In genomic region chr6:7235712-7236311, GRCh38 we compare ENCODE assay signal across 9 cellular contexts.
DNase-seq lines count a peak whose midpoint lies in the region; ATAC-seq, FAIRE-seq and TF ChIP-seq lines count a peak whose summit lies in the region.
"Had no signal": no experiment of that assay in that cellular context is flagged by ENCODE, and none has a peak within 500 bp of the region (broad histone marks: within the 10 kb centered on the region; RNA-seq: fewer than 3 reads in every experiment).

No MANE protein-coding gene starts in this region.

- peak overlapping the region; percentile 53; the same call in 1 of the 2 replicates for H3K27ac ChIP-seq in SK-N-MC
- H3K27ac ChIP-seq in HepG2 (ENCODE audit: extremely low read length, insufficient read depth, low read length): peak overlapping the region; percentile 60
- H3K27ac ChIP-seq in coronary artery: no peak overlapping the region

- H3K4me3 Mint-ChIP-seq in stimulated activated naive CD8-positive, alpha-beta T cell treated with anti-CD3 and anti-CD28 coated beads, Interleukin-15, Interleukin-2, amounts not matched to agents 100 ng/mL and 50 ng/mL, for 24 hours: no peak overlapping the region

- in situ Hi-C loops in HepG2 (cut with HindIII; ENCODE audit: extremely low pct_ligation_motif_present, low pct_unique_long_range_greater_than_20kb): no loop called here

- no TSS peak for BruUV-seq in HepG2 (replicated peaks; lab: Mats Ljungman, UMichigan)

- POLR2A ChIA-PET in HepG2 (lab: Yijun Ruan, JAX): no interaction called here

- H3K36me3 Mint-ChIP-seq in stimulated activated naive CD8-positive, alpha-beta T cell treated with anti-CD3 and anti-CD28 coated beads, Interleukin-15, Interleukin-2, amounts not matched to agents 100 ng/mL and 50 ng/mL, for 24 hours (ENCODE audit: low read depth): peaks cover 16% of the 10 kb centered on the region

- H3K9me3 ChIP-seq in SK-N-MC (ENCODE audit: low read depth, low read length) (no peaks in the 10 kb centered on the region), HepG2 (ENCODE audit: low read length) (no peaks in the 10 kb centered on the region)

- H3K9ac ChIP-seq in SK-N-MC (ENCODE audit: insufficient read length) (no peak overlapping the region), HepG2 (ENCODE audit: insufficient read depth, low read depth, low read length) (peak overlapping the region; percentile 2; the same call in 1 of the 2 replicates)

- peaks cover 12% of the 10 kb centered on the region for H3K79me2 ChIP-seq in HepG2 (ENCODE audit: insufficient read depth, low read length)

- 79% methylated on average over 9 of the region's 9 CpGs for whole genome bisulfite sequencing in HepG2 (ENCODE audit: low lambda C conversion rate)

- CTCF ChIA-PET in HepG2 (lab: Yijun Ruan, JAX; ENCODE audit: low intra/inter-chr PET ratio, low total read pairs): no interaction called here

- H3K4me2 ChIP-seq in HepG2 (ENCODE audit: low read depth, low read length): peak overlapping the region; percentile 38

- H3K27me3 Mint-ChIP-seq in stimulated activated naive CD8-positive, alpha-beta T cell treated with anti-CD3 and anti-CD28 coated beads, Interleukin-15, Interleukin-2, amounts not matched to agents 100 ng/mL and 50 ng/mL, for 24 hours: no peaks in the 10 kb centered on the region

- no peak overlapping the region for H2AFZ ChIP-seq in HepG2 (ENCODE audit: low read length)

- H3K27me3 ChIP-seq in HepG2 (ENCODE audit: control insufficient read depth in 1 of 2, insufficient read depth in 2 of 2, low read length in 2 of 2): no peaks in the 10 kb centered on the region

- H3K36me3 ChIP-seq in SK-N-MC (ENCODE audit: insufficient read depth, low read length) (peaks cover 51% of the 10 kb centered on the region), HepG2 (replicated peaks in 1 of 2; ENCODE audit: control insufficient read depth in 1 of 2, insufficient read depth in 2 of 2, low read length in 2 of 2) (peaks cover 21 to 52% of the 10 kb centered on the region in 2 experiments)

- TF ChIP-seq POLR2A in HepG2 (IDR thresholded peaks at IDR 0.05; ENCODE audit: insufficient read depth in 1 of 2, low read depth in 2 of 2, low read length in 2 of 2): 0 out of 4 replicates have a peak, but pooled peaks of 1 of the 2 experiments have one; percentile 16

- intact Hi-C loops in HepG2 (cut with micrococcal nuclease; ENCODE audit: unreplicated experiment): no loop called here

- ATAC-seq in stimulated activated naive CD8-positive, alpha-beta T cell treated with anti-CD3 and anti-CD28 coated beads, Interleukin-15, Interleukin-2, amounts not matched to agents 100 U/mL and 50 U/mL, for 24 hours: no peak
- ATAC-seq in HepG2 (no peak), GM21515 (IDR thresholded peaks at IDR 0.05; ENCODE audit: unreplicated experiment) (no peak)

- H3K4me1 ChIP-seq in HepG2 (ENCODE audit: insufficient read depth, low read length): peaks cover 73% of the 10 kb centered on the region

- DNase-seq in stimulated activated naive CD8-positive, alpha-beta T cell treated with anti-CD3 and anti-CD28 coated beads, Interleukin-15, Interleukin-2, amounts not matched to agents 100 U/mL and 50 U/mL, for 24 hours: no peak
- DNase-seq in SK-N-MC (ENCODE audit: low read depth, low spot score) (no peak), HepG2 (ENCODE audit: low spot score) (no peak), AG08395 (ENCODE audit: low spot score) (no peak), coronary artery (ENCODE audit: low spot score) (no peak)
- DNase-seq in effector CD4-positive, alpha-beta T cell: no peak
- DNase-seq: SHP77 treated with DMSO at 0.1 percent for 48 hours had no signal

- H3K9me3 Mint-ChIP-seq in stimulated activated naive CD8-positive, alpha-beta T cell treated with anti-CD3 and anti-CD28 coated beads, Interleukin-15, Interleukin-2, amounts not matched to agents 100 ng/mL and 50 ng/mL, for 24 hours: no peaks in the 10 kb centered on the region

- peak overlapping the region; percentile 53 for H3K27ac Mint-ChIP-seq in stimulated activated naive CD8-positive, alpha-beta T cell treated with anti-CD3 and anti-CD28 coated beads, Interleukin-15, Interleukin-2, amounts not matched to agents 100 ng/mL and 50 ng/mL, for 24 hours

- no peak for TF ChIP-seq CTCF in HepG2 (CRISPR knock-in tag; IDR thresholded peaks at IDR 0.05)
- no peak for TF ChIP-seq CTCF in coronary artery (IDR thresholded peaks at IDR 0.05)

- H3K4me3 ChIP-seq in SK-N-MC: no peak overlapping the region
- H3K4me3 ChIP-seq in HepG2 (replicated peaks in 1 of 3; ENCODE audit: insufficient read depth in 1 of 3, low read depth in 2 of 3, low read length in 3 of 3): no peak overlapping the region
- no peak overlapping the region for H3K4me3 ChIP-seq in coronary artery

- peaks cover 16% of the 10 kb centered on the region; the same call in 1 of the 2 replicates for H4K20me1 ChIP-seq in HepG2 (ENCODE audit: insufficient read depth, low read length)

- TF ChIP-seq RAD21 in HepG2 (CRISPR knock-in tag; IDR thresholded peaks at IDR 0.05): no peak

- H3K4me1 Mint-ChIP-seq in stimulated activated naive CD8-positive, alpha-beta T cell treated with anti-CD3 and anti-CD28 coated beads, Interleukin-15, Interleukin-2, amounts not matched to agents 100 ng/mL and 50 ng/mL, for 24 hours (ENCODE audit: low read depth): peaks cover 27% of the 10 kb centered on the region

- no peak for FAIRE-seq in HepG2 (lab: Jason Lieb, UNC)

- TF ChIP-seq EP300 in HepG2 (IDR thresholded peaks at IDR 0.05; ENCODE audit: low read depth in 2 of 2, low read length in 2 of 2): no peak
- TF ChIP-seq EP300 in HepG2 (CRISPR knock-in tag; IDR thresholded peaks at IDR 0.05; ENCODE audit: borderline replicate concordance): no peak

TF ChIP-seq in HepG2, 621 proteins besides CTCF, POLR2A, EP300 and RAD21 (continues in another document):
- TF ChIP-seq ZNF879 (CRISPR knock-in tag; IDR thresholded peaks at IDR 0.05) (no peak), ZNF333 (CRISPR knock-in tag; IDR thresholded peaks at IDR 0.05; ENCODE audit: borderline replicate concordance) (no peak), ZNF605 (CRISPR knock-in tag; IDR thresholded peaks at IDR 0.05) (0 out of 2 replicates have a peak, but pooled peaks have one; percentile 42), ZBTB33 (CRISPR knock-in tag; IDR thresholded peaks at IDR 0.05) (no peak), PRDM10 (CRISPR knock-in tag; IDR thresholded peaks at IDR 0.05; ENCODE audit: low read depth) (no peak)

Comparison
In these comparisons a context has a peak if more than half of its experiments do, and no peak if none do; other contexts are left out.
1. H3K27ac ChIP-seq: peak in SK-N-MC (single experiment) and HepG2 (single experiment); none in coronary artery (0 of 2).